Comparison of ENCODE assay signal across 13 cellular contexts in the genomic region with DNA sequence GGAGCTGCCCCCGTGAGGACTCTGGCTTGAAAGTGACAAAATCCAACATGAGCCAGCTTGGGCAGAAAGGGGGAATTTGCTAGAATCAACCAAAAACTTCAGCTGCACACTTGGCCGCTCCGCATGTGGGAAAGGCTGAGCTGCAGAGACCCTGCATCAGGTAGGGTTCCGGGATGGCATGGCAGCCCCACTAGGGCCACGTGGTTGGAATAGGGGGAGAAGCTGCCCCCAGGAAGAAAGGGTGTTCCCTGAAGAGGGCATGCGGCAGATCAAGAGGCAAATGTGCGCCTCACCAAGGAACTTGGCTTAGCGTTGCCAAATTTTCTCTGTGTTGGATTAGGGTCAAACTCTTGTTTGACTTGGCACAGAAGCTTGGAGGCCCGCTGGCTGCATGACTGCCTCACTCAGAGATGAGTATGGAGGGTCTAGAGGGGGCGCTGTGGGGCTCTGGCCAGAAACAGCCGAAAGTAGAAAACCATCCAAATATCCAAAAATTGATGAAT. TPM values are rescaled to one million over a fixed set of nuclear protein-coding genes. Genes with fewer than 3 reads are reported as not detected.
DNase-seq lines count a peak whose midpoint lies in the region; ATAC-seq and TF ChIP-seq lines count a peak whose summit lies in the region.
"Had no signal": no experiment of that assay in that cellular context is flagged by ENCODE, and none has a peak within 500 bp of the region (broad histone marks: within the 10 kb centered on the region; RNA-seq: fewer than 3 reads in every experiment).

No MANE protein-coding gene starts in this region.

- no peak for TF ChIP-seq CTCF in right atrium auricular region (IDR thresholded peaks at IDR 0.05)
- peak in 2 of 12 donors; percentile 15 to 29 for TF ChIP-seq CTCF in heart left ventricle (IDR thresholded peaks at IDR 0.05)
- TF ChIP-seq CTCF in upper lobe of right lung (IDR thresholded peaks at IDR 0.05) = peak; percentile 10

- no peak overlapping the region for H3K4me3 ChIP-seq in right atrium auricular region
- H3K4me3 ChIP-seq in heart left ventricle = no peak overlapping the region
- H3K4me3 ChIP-seq in upper lobe of right lung = no peak overlapping the region
- H3K4me3 ChIP-seq: suprapubic skin had no signal

- 73 to 80% (median 76%) methylated on average over 11 of the region's 11 CpGs for WGBS in heart left ventricle, 4 donors

- H3K27me3 ChIP-seq in right atrium auricular region (no peaks in the 10 kb centered on the region), heart left ventricle (no peaks in the 10 kb centered on the region), upper lobe of right lung (no peaks in the 10 kb centered on the region)
- H3K27me3 ChIP-seq: suprapubic skin had no signal

- H3K27ac ChIP-seq in right atrium auricular region (no peak overlapping the region), heart left ventricle (no peak overlapping the region), upper lobe of right lung (no peak overlapping the region)
- H3K27ac ChIP-seq: suprapubic skin had no signal

- H3K36me3 ChIP-seq in right atrium auricular region = no peaks in the 10 kb centered on the region
- H3K36me3 ChIP-seq in heart left ventricle = no peaks in the 10 kb centered on the region
- H3K36me3 ChIP-seq in upper lobe of right lung = no peaks in the 10 kb centered on the region
- H3K36me3 ChIP-seq: suprapubic skin had no signal

- H3K4me1 ChIP-seq in right atrium auricular region = no peaks in the 10 kb centered on the region
- peaks cover 0 to 3% (median 0%) of the 10 kb centered on the region in 12 donors for H3K4me1 ChIP-seq in heart left ventricle
- H3K4me1 ChIP-seq in upper lobe of right lung = no peaks in the 10 kb centered on the region

- TF ChIP-seq POLR2A in heart left ventricle (IDR thresholded peaks at IDR 0.05) = no peak

- DNase-seq in Right ventricle myocardium inferior (ENCODE audit: missing footprints) (no peak), right atrium auricular region (ENCODE audit: low spot score) (no peak), RPMI8226 (peak; percentile 31), heart left ventricle (no peak), upper lobe of right lung (no peak), NCI-H1930 (lab: John Stamatoyannopoulos, UW) (no peak)
- DNase-seq: activated naive CD4-positive, alpha-beta T cell treated with anti-CD3 and anti-CD28 coated beads, Interleukin-2, amount 50 U/mL, for 16 hours; dermis blood vessel endothelial cell; head of caudate nucleus had no signal

- H3K9me3 ChIP-seq in right atrium auricular region (no peaks in the 10 kb centered on the region), heart left ventricle (no peaks in the 10 kb centered on the region), upper lobe of right lung (no peaks in the 10 kb centered on the region)
- H3K9me3 ChIP-seq: suprapubic skin had no signal

- ATAC-seq in Right ventricle myocardium inferior (peak; percentile 28), heart left ventricle (peak in 3 of 4 donors; percentile 26 to 34 (median 33)), upper lobe of right lung (peak; percentile 46), GM18519 (IDR thresholded peaks at IDR 0.05; ENCODE audit: low FRiP score, unreplicated experiment) (no peak), HG02852 (IDR thresholded peaks at IDR 0.05; ENCODE audit: unreplicated experiment) (no peak)

- intact Hi-C loops in Right ventricle myocardium inferior (cut with DNase I) = no loop called here
- intact Hi-C loops in heart left ventricle (cut with DNase I) = no loop called here
- intact Hi-C loops in upper lobe of right lung (cut with DNase I) = no loop called here

RNA-seq across cellular contexts. Expression of a gene that starts 29.2 kb away (rescaled TPM):
- 0.14 TPM for total RNA-seq in Right ventricle myocardium inferior
- total RNA-seq in right atrium auricular region = under 1 TPM; 0.26 to 0.31 TPM
- total RNA-seq in heart left ventricle = under 1 TPM in 7 of 9 donors, not detected in 2; 0.12 to 0.75 (median 0.29) TPM
- under 1 TPM; 0.08 to 0.23 TPM for polyA plus RNA-seq in heart left ventricle
- 0.69 TPM for total RNA-seq in upper lobe of right lung
- total RNA-seq: dermis blood vessel endothelial cell, renal cortical epithelial cell had no signal

RNA-seq across cellular contexts. Expression of a gene that starts 38.9 kb away (rescaled TPM):
- total RNA-seq in Right ventricle myocardium inferior (not detected), right atrium auricular region (not detected), heart left ventricle (not detected), upper lobe of right lung (not detected)
- polyA plus RNA-seq in heart left ventricle = not detected
- total RNA-seq: dermis blood vessel endothelial cell, renal cortical epithelial cell, suprapubic skin had no signal

RNA-seq across cellular contexts. Expression of a gene that starts 60.0 kb away (rescaled TPM):
- 83.3 TPM for total RNA-seq in Right ventricle myocardium inferior
- 10 to 100 TPM; 29.0 to 31.0 TPM for total RNA-seq in right atrium auricular region
- 100 to 1,000 TPM in 4 of 9 donors, 10 to 100 TPM in 5; 38.3 to 136 (median 88.7) TPM for total RNA-seq in heart left ventricle
- 10 to 100 TPM; 22.2 to 34.2 TPM for polyA plus RNA-seq in heart left ventricle
- total RNA-seq in upper lobe of right lung = 70.1 TPM

Comparison
In these comparisons a context has a peak if more than half of its experiments do, and no peak if none do; other contexts are left out.
1. ATAC-seq: peak in Right ventricle myocardium inferior (single experiment), heart left ventricle (3 of 4) and upper lobe of right lung (single experiment); none in GM18519 (single experiment) and HG02852 (single experiment).